12 cellular contexts compared by ENCODE assay signal in genomic region chr7:107958764-107959526, GRCh38. TPM values are rescaled to one million over a fixed set of nuclear protein-coding genes. Genes with fewer than 3 reads are reported as not detected.
DNase-seq lines count a peak whose midpoint lies in the region; ATAC-seq and TF ChIP-seq lines count a peak whose summit lies in the region.
"Had no signal": no experiment of that assay in that cellular context is flagged by ENCODE, and none has a peak within 500 bp of the region (broad histone marks: within the 10 kb centered on the region; RNA-seq: fewer than 3 reads in every experiment).

No MANE protein-coding gene starts in this region.

- peak overlapping the region; percentile 62 for H3K27ac ChIP-seq in ACC112 (ENCODE audit: low read depth, low read length)
- peak overlapping the region; percentile 3; the same call in 1 of the 2 replicates for H3K27ac ChIP-seq in Panc1 (ENCODE audit: low read length)

- H2AFZ ChIP-seq in ACC112 (ENCODE audit: low read length, unreplicated experiment) = no peak overlapping the region

- no peaks in the 10 kb centered on the region for H3K79me2 ChIP-seq in ACC112 (ENCODE audit: control insufficient read depth, insufficient read depth, low read length, unreplicated experiment)

- H3K9me3 ChIP-seq in Panc1 (ENCODE audit: control insufficient read depth, insufficient read depth, low read depth, low read length) = no peaks in the 10 kb centered on the region

- TF ChIP-seq CTCF in Panc1 (IDR thresholded peaks at IDR 0.05) (no peak), omental fat pad (IDR thresholded peaks at IDR 0.05) (no peak)

- peaks cover 24% of the 10 kb centered on the region for H3K4me1 ChIP-seq in ACC112 (ENCODE audit: control insufficient read depth, insufficient read depth, low read length, unreplicated experiment)
- H3K4me1 ChIP-seq in Panc1 (ENCODE audit: control insufficient read depth, insufficient read depth, low read length) = peaks cover 4% of the 10 kb centered on the region

- DNase-seq in Panc1 (ENCODE audit: low read depth, low spot score) (no peak), omental fat pad (ENCODE audit: low spot score) (no peak), SK-N-DZ (ENCODE audit: low spot score) (no peak), NCI-H2227 (lab: John Stamatoyannopoulos, UW; ENCODE audit: unreplicated experiment) (no peak), NCI-H510A (lab: John Stamatoyannopoulos, UW) (no peak), COR-L47 (lab: John Stamatoyannopoulos, UW) (no peak)
- DNase-seq: ACHN; activated CD4-positive, alpha-beta T cell treated with anti-CD3 and anti-CD28 coated beads, Interleukin-2, amount 10 ng/mL, durations not matched to agents 24 days and 14 days; activated naive CD8-positive, alpha-beta T cell treated with anti-CD3 and anti-CD28 coated beads for 36 hours; NCI-H1417 treated with DMSO at 0.1 percent for 48 hours had no signal

- POLR2A ChIA-PET in Panc1 (lab: Charles Lee) = no interaction called here

- CTCF ChIA-PET in Panc1 (lab: Charles Lee) = no interaction called here

- H3K27me3 ChIP-seq in ACC112 (ENCODE audit: insufficient read depth, low read length) (no peaks in the 10 kb centered on the region), Panc1 (ENCODE audit: control insufficient read depth, insufficient read depth, low read length) (no peaks in the 10 kb centered on the region)

- ATAC-seq in Panc1 (no peak), esophagus mucosa (peak; percentile 93), omental fat pad (ENCODE audit: low FRiP score) (peak; percentile 94)

- H3K4me3 ChIP-seq in ACC112 (ENCODE audit: low read depth, low read length) (no peak overlapping the region), Panc1 (ENCODE audit: low read depth in 2 of 2, low read length in 2 of 2) (no peak overlapping the region)

- no TSS peak for BruUV-seq in Panc1 (replicated peaks; lab: Mats Ljungman, UMichigan)

- H3K36me3 ChIP-seq in ACC112 (ENCODE audit: insufficient read depth, low read length) (peaks cover 60% of the 10 kb centered on the region), Panc1 (ENCODE audit: control insufficient read depth, insufficient read depth, low read length) (peaks cover 32% of the 10 kb centered on the region)

- in situ Hi-C loops in Panc1 (cut with HindIII; ENCODE audit: low pct_unique_long_range_greater_than_20kb, low sequenced_read_pairs) = no loop called here

- intact Hi-C loops in Panc1 (cut with micrococcal nuclease; ENCODE audit: unreplicated experiment) = no loop called here

RNA-seq across cellular contexts. Expression of gene LAMB1, which starts 44.0 kb away (rescaled TPM):
- 204 TPM for total RNA-seq in Panc1 (2021; ENCODE audit: unreplicated experiment)
- polyA plus RNA-seq in Panc1 (2012; ENCODE audit: insufficient read length) = 141 TPM
- total RNA-seq in esophagus mucosa = 35.0 TPM
- 100 to 1,000 TPM; 406 to 668 (median 535) TPM for total RNA-seq in omental fat pad
- polyA plus RNA-seq in SK-N-DZ (2014; cell fraction: cytosol; rRNA removed) = 55.2 and 74.9 TPM in 2 replicates
- 81.0 and 114 TPM in 2 replicates for polyA plus RNA-seq in SK-N-DZ (2014; cell fraction: nucleus; rRNA removed)
- total RNA-seq: activated CD4-positive, alpha-beta T cell treated with anti-CD3 and anti-CD28 coated beads, Interleukin-2, amount 10 ng/mL, durations not matched to agents 24 days and 14 days had no signal
